ENCODE assay signal across 17 cellular contexts in the genomic region with DNA sequence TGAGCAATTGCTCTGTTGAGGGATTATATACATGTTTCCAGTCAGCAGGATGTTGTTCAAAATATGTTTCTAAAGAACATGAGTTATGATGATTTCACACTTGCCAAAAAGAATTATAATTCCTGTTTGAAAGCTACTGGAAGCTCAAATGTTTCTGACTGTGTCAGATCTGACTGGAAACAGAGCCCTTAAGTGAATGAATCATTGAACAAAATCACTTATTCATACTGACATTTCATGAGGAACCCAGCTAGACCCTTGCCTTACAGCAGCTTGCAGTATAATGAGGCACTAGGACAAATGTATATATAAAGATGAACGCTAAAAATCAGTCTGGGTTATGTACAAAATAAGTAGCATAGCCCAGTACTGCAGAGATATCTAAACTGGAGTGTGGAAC.
"Had no signal": no experiment of that assay in that cellular context is flagged by ENCODE, and none has a peak within 500 bp of the region (broad histone marks: within the 10 kb centered on the region; RNA-seq: fewer than 3 reads in every experiment).

No MANE protein-coding gene starts in this region.

- H3K27ac ChIP-seq: psoas muscle, sigmoid colon, upper lobe of left lung had no signal

- ATAC-seq: left colon; natural killer cell treated with Interleukin-12 subunit alpha and Interleukin-12 subunit beta and Interleukin-15 and Interleukin-18, amount 100 ng/mL, for 72 hours; psoas muscle had no signal

- H3K9me3 ChIP-seq: psoas muscle, sigmoid colon, upper lobe of left lung had no signal

- H3K4me1 ChIP-seq: psoas muscle, upper lobe of left lung had no signal

- DNase-seq: activated CD4-positive, alpha-beta memory T cell treated with anti-CD3 and anti-CD28 coated beads for 36 hours; activated CD4-positive, CD25-positive, alpha-beta regulatory T cell treated with anti-CD3 and anti-CD28 coated beads, Interleukin-2, amount 50 U/mL, for 72 hours; activated naive CD4-positive, alpha-beta T cell; central memory CD4-positive, alpha-beta T cell; cortex of kidney; effector CD8-positive, alpha-beta T cell; immature natural killer cell; left colon; nucleus accumbens; psoas muscle; sigmoid colon; stimulated activated CD4-positive, alpha-beta T cell treated with anti-CD3 and anti-CD28 coated beads, Interleukin-2, amount 100 ng/mL, for 48 hours; stimulated activated CD8-positive, alpha-beta memory T cell treated with anti-CD3 and anti-CD28 coated beads, Interleukin-4, amount 100 ng/mL, for 48 hours; SW 1271; upper lobe of left lung had no signal

- H3K36me3 ChIP-seq: sigmoid colon, upper lobe of left lung had no signal

- H3K27me3 ChIP-seq: sigmoid colon, upper lobe of left lung had no signal

- H3K4me3 ChIP-seq: lung, psoas muscle, sigmoid colon, upper lobe of left lung had no signal
